1 cellular context compared by ENCODE assay signal in genomic region chr16:15765880-15766279, GRCh38.
TF ChIP-seq lines count a peak whose summit lies in the region.

No MANE protein-coding gene starts in this region.

TF ChIP-seq in SK-N-SH treated with all-trans-retinoic acid at 6 μM for 48 hours, 23 proteins besides CTCF, POLR2A, EP300 and RAD21 (continued from another document):
- TF ChIP-seq TSHZ2 (CRISPR knock-in tag; IDR thresholded peaks at IDR 0.05) = no peak
- no peak for TF ChIP-seq TOX (CRISPR knock-in tag; IDR thresholded peaks at IDR 0.05; ENCODE audit: borderline replicate concordance)
- TF ChIP-seq BACH2 (CRISPR knock-in tag; IDR thresholded peaks at IDR 0.05; ENCODE audit: borderline replicate concordance) = no peak
- TF ChIP-seq ZNF70 (CRISPR knock-in tag; IDR thresholded peaks at IDR 0.05) = no peak
- TF ChIP-seq ISL1 (CRISPR knock-in tag; IDR thresholded peaks at IDR 0.05) = no peak
- TF ChIP-seq ESRRG (CRISPR knock-in tag; IDR thresholded peaks at IDR 0.05) = no peak
TF ChIP-seq in SK-N-SH treated with all-trans-retinoic acid at 6 μM for 48 hours: peak in this region for 0.
